1 cellular context compared by ENCODE assay signal in the genomic region with DNA sequence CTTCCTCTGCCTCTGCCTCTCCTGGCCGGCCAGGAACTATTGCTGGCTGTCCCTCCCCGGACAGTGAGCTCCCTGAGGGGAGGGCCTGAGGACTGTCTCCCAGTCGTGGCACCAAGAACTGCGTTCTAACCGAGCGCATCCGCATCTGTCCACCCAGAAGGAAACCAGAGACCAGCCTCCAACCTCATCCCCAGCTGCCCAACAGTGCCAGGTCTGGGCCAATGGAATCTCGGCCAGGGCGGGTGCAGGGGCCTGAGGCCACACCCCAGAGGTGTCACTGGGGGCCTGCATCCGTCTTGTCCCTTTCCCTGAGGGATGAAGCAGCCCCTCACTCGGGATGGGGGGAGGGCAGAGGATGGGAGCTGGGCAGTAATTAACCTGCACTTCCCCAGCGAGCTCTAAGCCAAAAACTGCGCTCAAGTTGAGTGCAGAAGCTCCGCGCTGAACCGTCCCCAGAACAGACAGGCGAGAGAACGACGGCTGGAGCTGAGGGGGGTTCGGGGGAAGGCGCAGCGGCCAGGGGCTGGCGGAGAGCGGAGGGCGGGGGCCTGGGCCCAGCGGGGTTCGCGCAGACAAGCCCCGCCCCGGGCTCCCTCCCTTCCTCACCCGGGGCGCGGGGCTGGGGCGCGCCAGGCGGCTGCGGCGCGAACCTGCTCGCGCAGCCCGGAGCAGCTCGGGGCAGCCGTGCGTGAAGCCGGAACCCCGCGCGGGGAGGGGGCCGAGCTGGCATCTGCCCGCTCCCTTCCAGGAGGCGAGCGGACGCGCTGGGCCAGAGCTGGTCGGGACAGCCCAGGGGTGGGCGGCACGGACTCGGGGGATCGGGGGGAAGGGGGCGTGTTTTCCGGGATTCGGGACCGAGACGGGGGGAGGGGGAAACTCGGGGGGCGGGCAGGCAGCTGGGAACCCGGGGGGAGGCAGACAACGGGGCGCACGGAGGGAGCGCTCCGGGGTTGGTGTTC.
A peak's percentile ranks its signal among the peaks of the same experiment; 100 is the strongest.
TF ChIP-seq lines count a peak whose summit lies in the region.

No MANE protein-coding gene starts in this region.

TF ChIP-seq in HepG2, 621 proteins besides CTCF, POLR2A, EP300 and RAD21 (continued from another document and continues in another):
- TF ChIP-seq, protein P1, sequence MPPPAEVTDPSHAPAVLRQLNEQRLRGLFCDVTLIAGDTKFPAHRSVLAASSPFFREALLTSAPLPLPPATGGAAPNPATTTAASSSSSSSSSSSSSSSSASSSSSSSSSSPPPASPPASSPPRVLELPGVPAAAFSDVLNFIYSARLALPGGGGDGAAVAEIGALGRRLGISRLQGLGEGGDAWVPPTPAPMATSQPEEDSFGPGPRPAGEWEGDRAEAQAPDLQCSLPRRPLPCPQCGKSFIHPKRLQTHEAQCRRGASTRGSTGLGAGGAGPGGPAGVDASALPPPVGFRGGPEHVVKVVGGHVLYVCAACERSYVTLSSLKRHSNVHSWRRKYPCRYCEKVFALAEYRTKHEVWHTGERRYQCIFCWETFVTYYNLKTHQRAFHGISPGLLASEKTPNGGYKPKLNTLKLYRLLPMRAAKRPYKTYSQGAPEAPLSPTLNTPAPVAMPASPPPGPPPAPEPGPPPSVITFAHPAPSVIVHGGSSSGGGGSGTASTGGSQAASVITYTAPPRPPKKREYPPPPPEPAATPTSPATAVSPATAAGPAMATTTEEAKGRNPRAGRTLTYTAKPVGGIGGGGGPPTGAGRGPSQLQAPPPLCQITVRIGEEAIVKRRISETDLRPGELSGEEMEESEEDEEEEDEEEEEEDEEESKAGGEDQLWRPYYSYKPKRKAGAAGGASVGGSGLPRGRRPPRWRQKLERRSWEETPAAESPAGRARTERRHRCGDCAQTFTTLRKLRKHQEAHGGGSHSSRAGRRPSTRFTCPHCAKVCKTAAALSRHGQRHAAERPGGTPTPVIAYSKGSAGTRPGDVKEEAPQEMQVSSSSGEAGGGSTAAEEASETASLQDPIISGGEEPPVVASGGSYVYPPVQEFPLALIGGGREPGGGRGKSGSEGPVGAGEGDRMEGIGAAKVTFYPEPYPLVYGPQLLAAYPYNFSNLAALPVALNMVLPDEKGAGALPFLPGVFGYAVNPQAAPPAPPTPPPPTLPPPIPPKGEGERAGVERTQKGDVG (CRISPR knock-in tag; IDR thresholded peaks at IDR 0.05; ENCODE audit: borderline replicate concordance) = peak; percentile 25; the same call in 1 of the 2 replicates
- no peak for TF ChIP-seq ZNF850 (CRISPR knock-in tag; conservative IDR thresholded peaks at IDR 0.05)
- TF ChIP-seq, protein P2, sequence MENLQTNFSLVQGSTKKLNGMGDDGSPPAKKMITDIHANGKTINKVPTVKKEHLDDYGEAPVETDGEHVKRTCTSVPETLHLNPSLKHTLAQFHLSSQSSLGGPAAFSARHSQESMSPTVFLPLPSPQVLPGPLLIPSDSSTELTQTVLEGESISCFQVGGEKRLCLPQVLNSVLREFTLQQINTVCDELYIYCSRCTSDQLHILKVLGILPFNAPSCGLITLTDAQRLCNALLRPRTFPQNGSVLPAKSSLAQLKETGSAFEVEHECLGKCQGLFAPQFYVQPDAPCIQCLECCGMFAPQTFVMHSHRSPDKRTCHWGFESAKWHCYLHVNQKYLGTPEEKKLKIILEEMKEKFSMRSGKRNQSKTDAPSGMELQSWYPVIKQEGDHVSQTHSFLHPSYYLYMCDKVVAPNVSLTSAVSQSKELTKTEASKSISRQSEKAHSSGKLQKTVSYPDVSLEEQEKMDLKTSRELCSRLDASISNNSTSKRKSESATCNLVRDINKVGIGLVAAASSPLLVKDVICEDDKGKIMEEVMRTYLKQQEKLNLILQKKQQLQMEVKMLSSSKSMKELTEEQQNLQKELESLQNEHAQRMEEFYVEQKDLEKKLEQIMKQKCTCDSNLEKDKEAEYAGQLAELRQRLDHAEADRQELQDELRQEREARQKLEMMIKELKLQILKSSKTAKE (CRISPR knock-in tag; IDR thresholded peaks at IDR 0.05; ENCODE audit: borderline replicate concordance) = peak; percentile 8
- TF ChIP-seq ARID2 (CRISPR knock-in tag; IDR thresholded peaks at IDR 0.05; ENCODE audit: borderline replicate concordance) = 0 out of 2 replicates have a peak, but pooled peaks have one; percentile 40
- no peak; the same call in 1 of the 2 replicates for TF ChIP-seq SALL2 (CRISPR knock-in tag; IDR thresholded peaks at IDR 0.05)
- TF ChIP-seq SAP130 (CRISPR knock-in tag; IDR thresholded peaks at IDR 0.05; ENCODE audit: low read depth) = peak; percentile 72
- no peak for TF ChIP-seq DNMT3B (CRISPR knock-in tag; conservative IDR thresholded peaks at IDR 0.05)
- TF ChIP-seq IRF2 (CRISPR knock-in tag; IDR thresholded peaks at IDR 0.05) = 0 out of 2 replicates have a peak, but pooled peaks have one; percentile 28
- no peak for TF ChIP-seq ZNF251 (CRISPR knock-in tag; IDR thresholded peaks at IDR 0.05)
- TF ChIP-seq, protein P3, sequence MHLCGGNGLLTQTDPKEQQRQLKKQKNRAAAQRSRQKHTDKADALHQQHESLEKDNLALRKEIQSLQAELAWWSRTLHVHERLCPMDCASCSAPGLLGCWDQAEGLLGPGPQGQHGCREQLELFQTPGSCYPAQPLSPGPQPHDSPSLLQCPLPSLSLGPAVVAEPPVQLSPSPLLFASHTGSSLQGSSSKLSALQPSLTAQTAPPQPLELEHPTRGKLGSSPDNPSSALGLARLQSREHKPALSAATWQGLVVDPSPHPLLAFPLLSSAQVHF (CRISPR knock-in tag; IDR thresholded peaks at IDR 0.05) = 0 out of 2 replicates have a peak, but pooled peaks have one; percentile 23
- TF ChIP-seq BRD4 (CRISPR knock-in tag; IDR thresholded peaks at IDR 0.05) = peak; percentile 19; the same call in 1 of the 2 replicates
- TF ChIP-seq ZSCAN20 (CRISPR knock-in tag; IDR thresholded peaks at IDR 0.05; ENCODE audit: borderline replicate concordance) = no peak
- TF ChIP-seq, protein P4, sequence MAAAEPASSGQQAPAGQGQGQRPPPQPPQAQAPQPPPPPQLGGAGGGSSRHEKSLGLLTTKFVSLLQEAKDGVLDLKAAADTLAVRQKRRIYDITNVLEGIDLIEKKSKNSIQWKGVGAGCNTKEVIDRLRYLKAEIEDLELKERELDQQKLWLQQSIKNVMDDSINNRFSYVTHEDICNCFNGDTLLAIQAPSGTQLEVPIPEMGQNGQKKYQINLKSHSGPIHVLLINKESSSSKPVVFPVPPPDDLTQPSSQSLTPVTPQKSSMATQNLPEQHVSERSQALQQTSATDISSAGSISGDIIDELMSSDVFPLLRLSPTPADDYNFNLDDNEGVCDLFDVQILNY (CRISPR knock-in tag; conservative IDR thresholded peaks at IDR 0.05) = peak; percentile 58; the same call in 1 of the 2 replicates
- TF ChIP-seq MZF1 (CRISPR knock-in tag; IDR thresholded peaks at IDR 0.05; ENCODE audit: borderline replicate concordance) = peak; percentile 71; the same call in 1 of the 2 replicates
- peak; percentile 64; the same call in 1 of the 2 replicates for TF ChIP-seq GABPB1 (CRISPR knock-in tag; IDR thresholded peaks at IDR 0.05)
- TF ChIP-seq HOXD1 (CRISPR knock-in tag; IDR thresholded peaks at IDR 0.05) = peak; percentile 64; the same call in 1 of the 2 replicates
- no peak for TF ChIP-seq ZNF792 (CRISPR knock-in tag; IDR thresholded peaks at IDR 0.05)
- TF ChIP-seq ZNF205 (CRISPR knock-in tag; IDR thresholded peaks at IDR 0.05) = no peak
- TF ChIP-seq DMAP1 (CRISPR knock-in tag; IDR thresholded peaks at IDR 0.05) = peak; percentile 2; the same call in 1 of the 2 replicates
- 0 out of 2 replicates have a peak, but pooled peaks have one; percentile 8 for TF ChIP-seq ZBTB7A (CRISPR knock-in tag; IDR thresholded peaks at IDR 0.05)
- no peak for TF ChIP-seq ZNF460 (CRISPR knock-in tag; IDR thresholded peaks at IDR 0.05; ENCODE audit: borderline replicate concordance)
- TF ChIP-seq HNRNPLL (IDR thresholded peaks at IDR 0.05; ENCODE audit: low read depth, low read length, poor library complexity, severe bottlenecking) = peak; percentile 67
- peak; percentile 9 for TF ChIP-seq HNRNPK (IDR thresholded peaks at IDR 0.05; ENCODE audit: low read depth, low read length, poor library complexity, severe bottlenecking)
- peak; percentile 66 for TF ChIP-seq XRCC5 (optimal IDR thresholded peaks at IDR 0.05; ENCODE audit: low read length)
- TF ChIP-seq PHF8 (CRISPR knock-in tag; IDR thresholded peaks at IDR 0.05) = peak; percentile 66
- TF ChIP-seq ZNF777 (CRISPR knock-in tag; IDR thresholded peaks at IDR 0.05) = peak; percentile 74; the same call in 1 of the 2 replicates
- TF ChIP-seq, protein P5, sequence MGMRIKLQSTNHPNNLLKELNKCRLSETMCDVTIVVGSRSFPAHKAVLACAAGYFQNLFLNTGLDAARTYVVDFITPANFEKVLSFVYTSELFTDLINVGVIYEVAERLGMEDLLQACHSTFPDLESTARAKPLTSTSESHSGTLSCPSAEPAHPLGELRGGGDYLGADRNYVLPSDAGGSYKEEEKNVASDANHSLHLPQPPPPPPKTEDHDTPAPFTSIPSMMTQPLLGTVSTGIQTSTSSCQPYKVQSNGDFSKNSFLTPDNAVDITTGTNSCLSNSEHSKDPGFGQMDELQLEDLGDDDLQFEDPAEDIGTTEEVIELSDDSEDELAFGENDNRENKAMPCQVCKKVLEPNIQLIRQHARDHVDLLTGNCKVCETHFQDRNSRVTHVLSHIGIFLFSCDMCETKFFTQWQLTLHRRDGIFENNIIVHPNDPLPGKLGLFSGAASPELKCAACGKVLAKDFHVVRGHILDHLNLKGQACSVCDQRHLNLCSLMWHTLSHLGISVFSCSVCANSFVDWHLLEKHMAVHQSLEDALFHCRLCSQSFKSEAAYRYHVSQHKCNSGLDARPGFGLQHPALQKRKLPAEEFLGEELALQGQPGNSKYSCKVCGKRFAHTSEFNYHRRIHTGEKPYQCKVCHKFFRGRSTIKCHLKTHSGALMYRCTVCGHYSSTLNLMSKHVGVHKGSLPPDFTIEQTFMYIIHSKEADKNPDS (CRISPR knock-in tag; IDR thresholded peaks at IDR 0.05) = no peak
- peak; percentile 90 for TF ChIP-seq ZNF547 (CRISPR knock-in tag; IDR thresholded peaks at IDR 0.05)
- TF ChIP-seq NRL (CRISPR knock-in tag; IDR thresholded peaks at IDR 0.05; ENCODE audit: borderline replicate concordance) = peak; percentile 97; the same call in 1 of the 2 replicates
- TF ChIP-seq, protein P6, sequence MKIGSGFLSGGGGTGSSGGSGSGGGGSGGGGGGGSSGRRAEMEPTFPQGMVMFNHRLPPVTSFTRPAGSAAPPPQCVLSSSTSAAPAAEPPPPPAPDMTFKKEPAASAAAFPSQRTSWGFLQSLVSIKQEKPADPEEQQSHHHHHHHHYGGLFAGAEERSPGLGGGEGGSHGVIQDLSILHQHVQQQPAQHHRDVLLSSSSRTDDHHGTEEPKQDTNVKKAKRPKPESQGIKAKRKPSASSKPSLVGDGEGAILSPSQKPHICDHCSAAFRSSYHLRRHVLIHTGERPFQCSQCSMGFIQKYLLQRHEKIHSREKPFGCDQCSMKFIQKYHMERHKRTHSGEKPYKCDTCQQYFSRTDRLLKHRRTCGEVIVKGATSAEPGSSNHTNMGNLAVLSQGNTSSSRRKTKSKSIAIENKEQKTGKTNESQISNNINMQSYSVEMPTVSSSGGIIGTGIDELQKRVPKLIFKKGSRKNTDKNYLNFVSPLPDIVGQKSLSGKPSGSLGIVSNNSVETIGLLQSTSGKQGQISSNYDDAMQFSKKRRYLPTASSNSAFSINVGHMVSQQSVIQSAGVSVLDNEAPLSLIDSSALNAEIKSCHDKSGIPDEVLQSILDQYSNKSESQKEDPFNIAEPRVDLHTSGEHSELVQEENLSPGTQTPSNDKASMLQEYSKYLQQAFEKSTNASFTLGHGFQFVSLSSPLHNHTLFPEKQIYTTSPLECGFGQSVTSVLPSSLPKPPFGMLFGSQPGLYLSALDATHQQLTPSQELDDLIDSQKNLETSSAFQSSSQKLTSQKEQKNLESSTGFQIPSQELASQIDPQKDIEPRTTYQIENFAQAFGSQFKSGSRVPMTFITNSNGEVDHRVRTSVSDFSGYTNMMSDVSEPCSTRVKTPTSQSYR (CRISPR knock-in tag; IDR thresholded peaks at IDR 0.05; ENCODE audit: borderline replicate concordance) = 0 out of 2 replicates have a peak, but pooled peaks have one; percentile 45
- TF ChIP-seq, protein P7, sequence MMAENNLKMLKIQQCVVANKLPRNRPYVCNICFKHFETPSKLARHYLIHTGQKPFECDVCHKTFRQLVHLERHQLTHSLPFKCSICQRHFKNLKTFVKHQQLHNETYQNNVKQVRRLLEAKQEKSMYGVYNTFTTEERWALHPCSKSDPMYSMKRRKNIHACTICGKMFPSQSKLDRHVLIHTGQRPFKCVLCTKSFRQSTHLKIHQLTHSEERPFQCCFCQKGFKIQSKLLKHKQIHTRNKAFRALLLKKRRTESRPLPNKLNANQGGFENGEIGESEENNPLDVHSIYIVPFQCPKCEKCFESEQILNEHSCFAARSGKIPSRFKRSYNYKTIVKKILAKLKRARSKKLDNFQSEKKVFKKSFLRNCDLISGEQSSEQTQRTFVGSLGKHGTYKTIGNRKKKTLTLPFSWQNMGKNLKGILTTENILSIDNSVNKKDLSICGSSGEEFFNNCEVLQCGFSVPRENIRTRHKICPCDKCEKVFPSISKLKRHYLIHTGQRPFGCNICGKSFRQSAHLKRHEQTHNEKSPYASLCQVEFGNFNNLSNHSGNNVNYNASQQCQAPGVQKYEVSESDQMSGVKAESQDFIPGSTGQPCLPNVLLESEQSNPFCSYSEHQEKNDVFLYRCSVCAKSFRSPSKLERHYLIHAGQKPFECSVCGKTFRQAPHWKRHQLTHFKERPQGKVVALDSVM (CRISPR knock-in tag; IDR thresholded peaks at IDR 0.05) = peak; percentile 64; the same call in 1 of the 2 replicates
- TF ChIP-seq, protein P8, sequence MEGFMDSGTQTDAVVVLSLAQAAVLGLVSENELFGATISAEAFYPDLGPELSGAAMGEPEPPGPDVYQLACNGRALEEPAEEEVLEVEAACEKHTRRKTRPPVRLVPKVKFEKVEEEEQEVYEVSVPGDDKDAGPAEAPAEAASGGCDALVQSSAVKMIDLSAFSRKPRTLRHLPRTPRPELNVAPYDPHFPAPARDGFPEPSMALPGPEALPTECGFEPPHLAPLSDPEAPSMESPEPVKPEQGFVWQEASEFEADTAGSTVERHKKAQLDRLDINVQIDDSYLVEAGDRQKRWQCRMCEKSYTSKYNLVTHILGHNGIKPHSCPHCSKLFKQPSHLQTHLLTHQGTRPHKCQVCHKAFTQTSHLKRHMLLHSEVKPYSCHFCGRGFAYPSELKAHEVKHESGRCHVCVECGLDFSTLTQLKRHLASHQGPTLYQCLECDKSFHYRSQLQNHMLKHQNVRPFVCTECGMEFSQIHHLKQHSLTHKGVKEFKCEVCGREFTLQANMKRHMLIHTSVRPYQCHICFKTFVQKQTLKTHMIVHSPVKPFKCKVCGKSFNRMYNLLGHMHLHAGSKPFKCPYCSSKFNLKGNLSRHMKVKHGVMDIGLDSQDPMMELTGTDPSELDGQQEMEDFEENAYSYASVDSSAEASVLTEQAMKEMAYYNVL (CRISPR knock-in tag; IDR thresholded peaks at IDR 0.05; ENCODE audit: borderline replicate concordance) = peak; percentile 68; the same call in 1 of the 2 replicates
- TF ChIP-seq ZNF235 (CRISPR knock-in tag; IDR thresholded peaks at IDR 0.05; ENCODE audit: borderline replicate concordance) = peak; percentile 64; the same call in 1 of the 2 replicates
